Comparison of ENCODE assay signal across 1 cellular context in the genomic region with DNA sequence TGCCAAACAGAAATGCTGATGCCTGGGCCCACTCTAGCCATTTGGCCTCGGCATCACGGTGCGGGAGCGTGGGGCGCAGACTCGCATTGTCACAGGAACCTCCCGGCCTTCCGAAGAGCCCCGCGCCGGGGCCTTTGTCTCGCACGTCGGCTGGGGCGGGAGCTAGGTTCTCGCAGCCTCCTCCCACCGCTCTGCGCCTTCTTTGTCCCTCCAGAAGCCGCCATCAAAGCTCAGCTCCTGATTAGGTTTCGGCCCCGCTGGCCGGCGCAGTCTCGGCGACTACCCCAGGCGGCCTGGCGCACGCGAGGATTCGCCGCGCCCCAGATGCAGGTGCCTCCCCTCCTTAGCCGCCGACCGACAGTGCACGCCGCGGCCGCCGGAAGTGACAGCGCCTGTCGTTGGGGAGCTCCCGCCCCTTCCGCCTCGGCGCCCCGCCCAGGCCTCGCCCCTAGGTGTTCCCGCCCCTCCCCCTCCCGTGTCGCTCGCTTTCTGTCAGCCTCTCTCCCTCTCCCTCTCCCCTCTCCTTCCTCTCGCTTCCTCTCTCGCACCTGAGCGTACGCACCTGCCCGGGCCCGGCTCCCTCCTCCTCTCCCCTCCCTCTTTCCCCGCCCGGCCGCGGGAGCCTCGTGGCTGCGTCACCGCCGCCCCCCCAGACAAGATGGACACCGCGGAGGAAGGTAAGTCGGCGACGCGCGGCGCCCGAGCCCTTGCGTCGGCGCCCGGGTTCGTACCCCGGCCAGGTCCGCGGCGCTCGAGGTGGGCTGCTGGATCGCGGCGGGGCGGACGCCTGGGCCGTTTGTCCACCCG.
TF ChIP-seq lines count a peak whose summit lies in the region.

A gene with protein sequence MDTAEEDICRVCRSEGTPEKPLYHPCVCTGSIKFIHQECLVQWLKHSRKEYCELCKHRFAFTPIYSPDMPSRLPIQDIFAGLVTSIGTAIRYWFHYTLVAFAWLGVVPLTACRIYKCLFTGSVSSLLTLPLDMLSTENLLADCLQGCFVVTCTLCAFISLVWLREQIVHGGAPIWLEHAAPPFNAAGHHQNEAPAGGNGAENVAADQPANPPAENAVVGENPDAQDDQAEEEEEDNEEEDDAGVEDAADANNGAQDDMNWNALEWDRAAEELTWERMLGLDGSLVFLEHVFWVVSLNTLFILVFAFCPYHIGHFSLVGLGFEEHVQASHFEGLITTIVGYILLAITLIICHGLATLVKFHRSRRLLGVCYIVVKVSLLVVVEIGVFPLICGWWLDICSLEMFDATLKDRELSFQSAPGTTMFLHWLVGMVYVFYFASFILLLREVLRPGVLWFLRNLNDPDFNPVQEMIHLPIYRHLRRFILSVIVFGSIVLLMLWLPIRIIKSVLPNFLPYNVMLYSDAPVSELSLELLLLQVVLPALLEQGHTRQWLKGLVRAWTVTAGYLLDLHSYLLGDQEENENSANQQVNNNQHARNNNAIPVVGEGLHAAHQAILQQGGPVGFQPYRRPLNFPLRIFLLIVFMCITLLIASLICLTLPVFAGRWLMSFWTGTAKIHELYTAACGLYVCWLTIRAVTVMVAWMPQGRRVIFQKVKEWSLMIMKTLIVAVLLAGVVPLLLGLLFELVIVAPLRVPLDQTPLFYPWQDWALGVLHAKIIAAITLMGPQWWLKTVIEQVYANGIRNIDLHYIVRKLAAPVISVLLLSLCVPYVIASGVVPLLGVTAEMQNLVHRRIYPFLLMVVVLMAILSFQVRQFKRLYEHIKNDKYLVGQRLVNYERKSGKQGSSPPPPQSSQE (plus strand): TSS at position 455 of the 807 bp plus-strand sequence. CDS start 204 bp downstream, at position 659.

TF ChIP-seq in H1, 55 proteins besides CTCF, POLR2A, EP300 and RAD21 (continued from another document):
- TF ChIP-seq, protein P1, sequence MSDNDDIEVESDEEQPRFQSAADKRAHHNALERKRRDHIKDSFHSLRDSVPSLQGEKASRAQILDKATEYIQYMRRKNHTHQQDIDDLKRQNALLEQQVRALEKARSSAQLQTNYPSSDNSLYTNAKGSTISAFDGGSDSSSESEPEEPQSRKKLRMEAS (IDR thresholded peaks at IDR 0.05), result peak; percentile 96
- 0 out of 2 replicates have a peak, but pooled peaks have one; percentile 5 for TF ChIP-seq TEAD4 (IDR thresholded peaks at IDR 0.05; ENCODE audit: low read depth, low read length)
- peak; percentile 83 for TF ChIP-seq TAF7 (optimal IDR thresholded peaks at IDR 0.05; ENCODE audit: borderline replicate concordance, low read depth, low read length)
- TF ChIP-seq RBBP5 (IDR thresholded peaks at IDR 0.05; ENCODE audit: borderline replicate concordance, low read depth, low read length), result no peak; the same call in none of the 2 replicates
- peak; percentile 90 to 91; a peak in 3 of 4 replicates for TF ChIP-seq SIN3A (conservative IDR thresholded peaks at IDR 0.05 in 1 of 2, IDR thresholded peaks at IDR 0.05 in 1 of 2; ENCODE audit: low read depth in 1 of 2, low read length in 2 of 2)
- no peak for TF ChIP-seq POU5F1 (IDR thresholded peaks at IDR 0.05; ENCODE audit: low read depth, low read length)
- TF ChIP-seq TBP (IDR thresholded peaks at IDR 0.05; ENCODE audit: low read depth, low read length), result peak; percentile 78
- TF ChIP-seq EZH2 (IDR thresholded peaks at IDR 0.05; ENCODE audit: low read depth, low read length, severe bottlenecking), result no peak
- peak; percentile 78 for TF ChIP-seq YY1 (IDR thresholded peaks at IDR 0.05; ENCODE audit: low read depth, low read length)
- TF ChIP-seq SIX5 (IDR thresholded peaks at IDR 0.05; ENCODE audit: low read depth, low read length), result no peak
